Comparison of ENCODE assay signal across 2 cellular contexts in the genomic region with DNA sequence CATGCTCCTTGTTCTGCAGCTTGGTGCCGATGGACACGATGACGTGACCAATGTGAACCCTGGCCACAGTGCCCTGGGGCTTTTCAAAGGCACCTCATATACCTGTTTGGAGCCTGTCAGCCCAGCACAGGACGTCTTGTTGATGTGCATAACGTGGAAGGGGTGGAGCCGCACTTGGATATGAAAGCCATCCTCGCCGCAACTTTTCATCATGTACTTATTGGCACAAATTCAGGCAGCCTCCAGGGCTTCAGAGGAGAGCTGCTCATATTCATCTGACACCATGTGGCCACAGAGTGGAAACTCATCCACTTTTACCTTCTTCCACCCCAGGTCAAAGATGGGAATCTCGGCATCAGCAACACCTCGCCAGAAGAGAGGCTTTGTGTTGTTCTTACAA.
TF ChIP-seq lines count a peak whose summit lies in the region.

No MANE protein-coding gene starts in this region.

TF ChIP-seq in SK-N-SH, 30 proteins besides CTCF, POLR2A, EP300 and RAD21 (continued from another document):
- TF ChIP-seq, protein P1, sequence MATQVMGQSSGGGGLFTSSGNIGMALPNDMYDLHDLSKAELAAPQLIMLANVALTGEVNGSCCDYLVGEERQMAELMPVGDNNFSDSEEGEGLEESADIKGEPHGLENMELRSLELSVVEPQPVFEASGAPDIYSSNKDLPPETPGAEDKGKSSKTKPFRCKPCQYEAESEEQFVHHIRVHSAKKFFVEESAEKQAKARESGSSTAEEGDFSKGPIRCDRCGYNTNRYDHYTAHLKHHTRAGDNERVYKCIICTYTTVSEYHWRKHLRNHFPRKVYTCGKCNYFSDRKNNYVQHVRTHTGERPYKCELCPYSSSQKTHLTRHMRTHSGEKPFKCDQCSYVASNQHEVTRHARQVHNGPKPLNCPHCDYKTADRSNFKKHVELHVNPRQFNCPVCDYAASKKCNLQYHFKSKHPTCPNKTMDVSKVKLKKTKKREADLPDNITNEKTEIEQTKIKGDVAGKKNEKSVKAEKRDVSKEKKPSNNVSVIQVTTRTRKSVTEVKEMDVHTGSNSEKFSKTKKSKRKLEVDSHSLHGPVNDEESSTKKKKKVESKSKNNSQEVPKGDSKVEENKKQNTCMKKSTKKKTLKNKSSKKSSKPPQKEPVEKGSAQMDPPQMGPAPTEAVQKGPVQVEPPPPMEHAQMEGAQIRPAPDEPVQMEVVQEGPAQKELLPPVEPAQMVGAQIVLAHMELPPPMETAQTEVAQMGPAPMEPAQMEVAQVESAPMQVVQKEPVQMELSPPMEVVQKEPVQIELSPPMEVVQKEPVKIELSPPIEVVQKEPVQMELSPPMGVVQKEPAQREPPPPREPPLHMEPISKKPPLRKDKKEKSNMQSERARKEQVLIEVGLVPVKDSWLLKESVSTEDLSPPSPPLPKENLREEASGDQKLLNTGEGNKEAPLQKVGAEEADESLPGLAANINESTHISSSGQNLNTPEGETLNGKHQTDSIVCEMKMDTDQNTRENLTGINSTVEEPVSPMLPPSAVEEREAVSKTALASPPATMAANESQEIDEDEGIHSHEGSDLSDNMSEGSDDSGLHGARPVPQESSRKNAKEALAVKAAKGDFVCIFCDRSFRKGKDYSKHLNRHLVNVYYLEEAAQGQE (IDR thresholded peaks at IDR 0.05; ENCODE audit: low read depth, low read length) = no peak
- TF ChIP-seq ELF1 (IDR thresholded peaks at IDR 0.05) (no peak), FOXM1 (IDR thresholded peaks at IDR 0.05; ENCODE audit: low read depth) (no peak), POLR2AphosphoS5 (IDR thresholded peaks at IDR 0.05; ENCODE audit: low read depth, low read length) (no peak), RFX5 (IDR thresholded peaks at IDR 0.05; ENCODE audit: low read length) (no peak), JUND (IDR thresholded peaks at IDR 0.05) (no peak), FOSL2 (IDR thresholded peaks at IDR 0.05; ENCODE audit: borderline replicate concordance, low read depth) (no peak), NFIC (IDR thresholded peaks at IDR 0.05; ENCODE audit: borderline replicate concordance) (no peak), SIN3A (IDR thresholded peaks at IDR 0.05; ENCODE audit: borderline replicate concordance, low read depth, low read length) (no peak)
- TF ChIP-seq, protein P2, sequence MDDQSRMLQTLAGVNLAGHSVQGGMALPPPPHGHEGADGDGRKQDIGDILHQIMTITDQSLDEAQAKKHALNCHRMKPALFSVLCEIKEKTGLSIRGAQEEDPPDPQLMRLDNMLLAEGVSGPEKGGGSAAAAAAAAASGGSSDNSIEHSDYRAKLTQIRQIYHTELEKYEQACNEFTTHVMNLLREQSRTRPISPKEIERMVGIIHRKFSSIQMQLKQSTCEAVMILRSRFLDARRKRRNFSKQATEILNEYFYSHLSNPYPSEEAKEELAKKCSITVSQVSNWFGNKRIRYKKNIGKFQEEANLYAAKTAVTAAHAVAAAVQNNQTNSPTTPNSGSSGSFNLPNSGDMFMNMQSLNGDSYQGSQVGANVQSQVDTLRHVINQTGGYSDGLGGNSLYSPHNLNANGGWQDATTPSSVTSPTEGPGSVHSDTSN (IDR thresholded peaks at IDR 0.05) = no peak
- TF ChIP-seq, protein P3, sequence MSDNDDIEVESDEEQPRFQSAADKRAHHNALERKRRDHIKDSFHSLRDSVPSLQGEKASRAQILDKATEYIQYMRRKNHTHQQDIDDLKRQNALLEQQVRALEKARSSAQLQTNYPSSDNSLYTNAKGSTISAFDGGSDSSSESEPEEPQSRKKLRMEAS (IDR thresholded peaks at IDR 0.05; ENCODE audit: low read depth) = no peak

TF ChIP-seq in SK-N-SH treated with all-trans-retinoic acid at 6 μM for 48 hours, 23 proteins besides CTCF, POLR2A, EP300 and RAD21 (continued from another document):
- no peak for TF ChIP-seq ZNF565 (CRISPR knock-in tag; conservative IDR thresholded peaks at IDR 0.05; ENCODE audit: low read depth)
